ENCODE assay signal across 8 cellular contexts in genomic region chr2:25310965-25311865, GRCh38. TPM values are rescaled to one million over a fixed set of nuclear protein-coding genes. Genes with fewer than 3 reads are reported as not detected.
A peak's percentile ranks its signal among the peaks of the same experiment; 100 is the strongest.
DNase-seq lines count a peak whose midpoint lies in the region; ATAC-seq, FAIRE-seq and TF ChIP-seq lines count a peak whose summit lies in the region.

No MANE protein-coding gene starts in this region.

- H3K9me3 ChIP-seq in BE2C: no peaks in the 10 kb centered on the region
- no peaks in the 10 kb centered on the region for H3K9me3 ChIP-seq in kidney (ENCODE audit: control insufficient read depth in 1 of 2, low read length in 2 of 2)

- no peak for ATAC-seq in GM18868 (IDR thresholded peaks at IDR 0.05; ENCODE audit: unreplicated experiment)

- no peaks in the 10 kb centered on the region for H3K27me3 Mint-ChIP-seq in osteocyte (ENCODE audit: unreplicated experiment)

- no peaks in the 10 kb centered on the region for H3K9me3 Mint-ChIP-seq in osteocyte (ENCODE audit: unreplicated experiment)

- H3K4me1 Mint-ChIP-seq in osteocyte (ENCODE audit: unreplicated experiment): peaks cover 14% of the 10 kb centered on the region

- H3K4me1 ChIP-seq in BE2C (peaks cover 22% of the 10 kb centered on the region), kidney (ENCODE audit: control insufficient read depth in 1 of 2, insufficient read depth in 1 of 2, low read depth in 1 of 2, low read length in 2 of 2) (peaks cover 24 to 48% of the 10 kb centered on the region in 2 donors)

- H3K27ac ChIP-seq in VCaP (peak overlapping the region; percentile 97), kidney (ENCODE audit: low read depth in 2 of 2, low read length in 2 of 2) (peak overlapping the region; percentile 33 to 66)

- no peak overlapping the region for H3K4me3 Mint-ChIP-seq in osteocyte (ENCODE audit: unreplicated experiment)

- H3K4me3 ChIP-seq in BE2C (ENCODE audit: low read depth, low read length) (peak overlapping the region; percentile 19), kidney (ENCODE audit: low read length in 2 of 2) (no peak overlapping the region)

- H3K36me3 ChIP-seq in BE2C (peaks cover 3% of the 10 kb centered on the region; the same call in 1 of the 2 replicates), kidney (ENCODE audit: control insufficient read depth in 1 of 2, insufficient read depth in 2 of 2, low read length in 2 of 2) (peaks cover 2 to 11% of the 10 kb centered on the region in 2 donors)

- H3K36me3 Mint-ChIP-seq in osteocyte (ENCODE audit: unreplicated experiment): peaks cover 6% of the 10 kb centered on the region

- H3K27me3 ChIP-seq in BE2C: no peaks in the 10 kb centered on the region

- no peak for TF ChIP-seq CTCF in BE2C (IDR thresholded peaks at IDR 0.05; ENCODE audit: low read depth, low read length)
- no peak for TF ChIP-seq CTCF in VCaP (conservative IDR thresholded peaks at IDR 0.05)
- no peak for TF ChIP-seq CTCF in kidney (IDR thresholded peaks at IDR 0.05; ENCODE audit: borderline replicate concordance, extremely low read depth, insufficient read depth)
- no peak for TF ChIP-seq CTCF in osteocyte (IDR thresholded peaks at IDR 0.05)

- no peak overlapping the region for H3K9ac ChIP-seq in kidney (ENCODE audit: low read length in 2 of 2)

- intact Hi-C loops in kidney (cut with DNase I): no loop called here

- peak; percentile 80 for DNase-seq in BE2C
- peak; percentile 75 for DNase-seq in NCI-H128 (lab: John Stamatoyannopoulos, UW; ENCODE audit: unreplicated experiment)
- peak; percentile 90 for DNase-seq in kidney
- no peak for DNase-seq in osteocyte (ENCODE audit: extremely low spot score, unreplicated experiment)
- DNase-seq in kidney glomerular epithelial cell (lab: John Stamatoyannopoulos, UW): no peak
- no peak for DNase-seq in retina

- FAIRE-seq in kidney (lab: Jason Lieb, UNC): no peak

- H3K27ac Mint-ChIP-seq in osteocyte (ENCODE audit: unreplicated experiment): no peak overlapping the region

RNA-seq across cellular contexts. Expression of gene DNMT3A, which starts 30.5 kb away (rescaled TPM):
- polyA plus RNA-seq in BE2C (2012; ENCODE audit: insufficient read depth, insufficient read length, low read depth): 107 TPM
- total RNA-seq in kidney (31.4 TPM), osteocyte (80.2 and 85.2 TPM in 2 replicates)
- polyA plus RNA-seq in kidney (ENCODE audit: insufficient read depth, low read depth, low replicate concordance): 6.5 TPM

Comparison
In these comparisons a context has a peak if more than half of its experiments do, and no peak if none do; other contexts are left out.
1. DNase-seq: peak in BE2C (single experiment), NCI-H128 (single experiment) and kidney (single experiment); none in osteocyte (single experiment), kidney glomerular epithelial cell (single experiment) and retina (single experiment).